9 cellular contexts compared by ENCODE assay signal in the genomic region with DNA sequence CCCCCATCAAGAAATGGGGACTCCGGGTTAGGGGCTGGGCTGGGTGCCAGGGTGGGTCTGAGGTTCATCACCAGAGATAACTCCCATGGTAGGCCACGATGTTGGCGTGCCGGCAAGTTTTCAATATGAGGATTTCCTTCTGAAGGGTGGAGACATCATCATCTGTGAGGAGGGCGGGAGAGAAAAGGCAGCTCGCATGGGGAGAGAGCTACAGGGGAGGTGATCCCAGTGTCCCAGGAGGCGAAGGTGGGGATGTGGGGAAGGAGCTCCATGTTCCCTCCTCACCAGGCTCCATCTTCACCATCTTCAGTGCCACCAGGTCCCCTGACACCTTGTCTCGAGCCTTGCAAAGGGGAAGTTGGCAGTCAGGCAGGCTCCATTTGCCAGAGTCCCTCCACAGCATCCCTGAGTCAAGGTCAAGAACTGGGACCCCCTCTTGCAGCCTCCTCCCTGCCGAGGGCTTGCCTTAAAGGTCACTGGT. TPM values are rescaled to one million over a fixed set of nuclear protein-coding genes. Genes with fewer than 3 reads are reported as not detected.
DNase-seq lines count a peak whose midpoint lies in the region; ATAC-seq and TF ChIP-seq lines count a peak whose summit lies in the region.
"Had no signal": no experiment of that assay in that cellular context is flagged by ENCODE, and none has a peak within 500 bp of the region (broad histone marks: within the 10 kb centered on the region; RNA-seq: fewer than 3 reads in every experiment).

No MANE protein-coding gene starts in this region.

- TF ChIP-seq CTCF in nephron (IDR thresholded peaks at IDR 0.05; ENCODE audit: unreplicated experiment in 3 of 3) = no peak
- no peak for TF ChIP-seq CTCF in GM10266 (IDR thresholded peaks at IDR 0.05; ENCODE audit: control insufficient read depth, insufficient read depth, low read depth, missing control alignments)
- TF ChIP-seq CTCF in GM13977 (IDR thresholded peaks at IDR 0.05; ENCODE audit: extremely low read depth, insufficient read depth, missing control alignments) = no peak

- in situ Hi-C loops in GM13977 (cut with MboI; ENCODE audit: low pct_unique_long_range_greater_than_20kb, low sequenced_read_pairs, unreplicated experiment) = no loop called here

- H3K9me3 Mint-ChIP-seq in IgD-negative memory B cell (no peaks in the 10 kb centered on the region), nephron (no peaks in the 10 kb centered on the region)
- no peaks in the 10 kb centered on the region for H3K9me3 Mint-ChIP-seq in activated naive CD4-positive, alpha-beta T cell treated with anti-CD3 and anti-CD28 coated beads for 36 hours

- peak; percentile 6 for DNase-seq in CD1c-positive myeloid dendritic cell (ENCODE audit: extremely low spot score)
- peak; percentile 49 for DNase-seq in activated naive CD4-positive, alpha-beta T cell treated with anti-CD3 and anti-CD28 coated beads for 36 hours
- no peak for DNase-seq in GM10266 (ENCODE audit: extremely low spot score)
- no peak for DNase-seq in NCI-H526 treated with DMSO at 0.1 percent for 48 hours (lab: John Stamatoyannopoulos, UW)
- DNase-seq in GM13977 (ENCODE audit: low spot score) = no peak

- CTCF ChIA-PET in activated naive CD4-positive, alpha-beta T cell treated with anti-CD3 and anti-CD28 coated beads for 36 hours (lab: Charles Lee) = interaction anchor here (1.0 to 5.9 kb wide), 4 partner anchors 18 to 214 kb away, joined by 4 to 42 read pairs (median 8); partner anchors contain the start of gene FAM98C

- intact Hi-C loops in activated naive CD4-positive, alpha-beta T cell treated with anti-CD3 and anti-CD28 coated beads for 36 hours (cut with micrococcal nuclease) = loop anchor here (5.0 to 10.0 kb wide), 4 partner anchors 60 to 713 kb away; partner anchors contain the start of genes KCNK6, RASGRP4, SIPA1L3 and WDR87

- no peak for ATAC-seq in GM21737 (IDR thresholded peaks at IDR 0.05; ENCODE audit: unreplicated experiment)
- ATAC-seq: left colon had no signal

- H3K4me1 Mint-ChIP-seq in IgD-negative memory B cell (peaks cover 11 to 31% (median 27%) of the 10 kb centered on the region in 3 donors), nephron (peaks cover 20% of the 10 kb centered on the region)
- H3K4me1 Mint-ChIP-seq in activated naive CD4-positive, alpha-beta T cell treated with anti-CD3 and anti-CD28 coated beads for 36 hours (ENCODE audit: low read depth) = peaks cover 54% of the 10 kb centered on the region

- H3K27me3 Mint-ChIP-seq in IgD-negative memory B cell (no peaks in the 10 kb centered on the region), nephron (ENCODE audit: low read depth) (no peaks in the 10 kb centered on the region)
- no peaks in the 10 kb centered on the region for H3K27me3 Mint-ChIP-seq in activated naive CD4-positive, alpha-beta T cell treated with anti-CD3 and anti-CD28 coated beads for 36 hours (ENCODE audit: low read depth)

- H3K4me3 Mint-ChIP-seq in IgD-negative memory B cell (peak overlapping the region; percentile 87 to 99 (median 98)), nephron (peak overlapping the region; percentile 65 to 82 (median 79))
- H3K4me3 Mint-ChIP-seq in activated naive CD4-positive, alpha-beta T cell treated with anti-CD3 and anti-CD28 coated beads for 36 hours = peak overlapping the region; percentile 100

- peak overlapping the region; percentile 96 to 98 (median 97) for H3K27ac Mint-ChIP-seq in IgD-negative memory B cell
- H3K27ac Mint-ChIP-seq in activated naive CD4-positive, alpha-beta T cell treated with anti-CD3 and anti-CD28 coated beads for 36 hours = peak overlapping the region; percentile 91
- peak overlapping the region; percentile 46 to 68 (median 52) for H3K27ac Mint-ChIP-seq in nephron

- H3K36me3 Mint-ChIP-seq in IgD-negative memory B cell (peaks cover 6% of the 10 kb centered on the region), nephron (ENCODE audit: low read depth) (peaks cover 16% of the 10 kb centered on the region)
- H3K36me3 Mint-ChIP-seq in activated naive CD4-positive, alpha-beta T cell treated with anti-CD3 and anti-CD28 coated beads for 36 hours (ENCODE audit: low read depth) = peaks cover 47% of the 10 kb centered on the region

RNA-seq across cellular contexts. Expression of gene MAP4K1, which starts 0.4 kb away (rescaled TPM):
- polyA plus RNA-seq in IgD-negative memory B cell = 250 TPM
- total RNA-seq in activated naive CD4-positive, alpha-beta T cell treated with anti-CD3 and anti-CD28 coated beads for 36 hours = 100 to 1,000 TPM; 135 to 148 TPM

RNA-seq across cellular contexts. Expression of gene EIF3K, which starts 1.7 kb away (rescaled TPM):
- 371 TPM for polyA plus RNA-seq in IgD-negative memory B cell
- 100 to 1,000 TPM; 299 to 324 TPM for total RNA-seq in activated naive CD4-positive, alpha-beta T cell treated with anti-CD3 and anti-CD28 coated beads for 36 hours

RNA-seq across cellular contexts. Expression of gene ACTN4, which starts 30.1 kb away (rescaled TPM):
- polyA plus RNA-seq in IgD-negative memory B cell = 21.8 TPM
- total RNA-seq in activated naive CD4-positive, alpha-beta T cell treated with anti-CD3 and anti-CD28 coated beads for 36 hours = 100 to 1,000 TPM; 117 to 119 TPM

Comparison
In these comparisons a context has a peak if more than half of its experiments do, and no peak if none do; other contexts are left out.
1. DNase-seq: peak in CD1c-positive myeloid dendritic cell (single experiment) and activated naive CD4-positive, alpha-beta T cell treated with anti-CD3 and anti-CD28 coated beads for 36 hours (single experiment); none in GM10266 (single experiment), NCI-H526 treated with DMSO at 0.1 percent for 48 hours (single experiment) and GM13977 (single experiment).
2. Peak in every context shown above with its lines, with median percentiles within 50 percentile points of each other: H3K27ac Mint-ChIP-seq and H3K4me3 Mint-ChIP-seq.